8 cellular contexts compared by ENCODE assay signal in the genomic region with DNA sequence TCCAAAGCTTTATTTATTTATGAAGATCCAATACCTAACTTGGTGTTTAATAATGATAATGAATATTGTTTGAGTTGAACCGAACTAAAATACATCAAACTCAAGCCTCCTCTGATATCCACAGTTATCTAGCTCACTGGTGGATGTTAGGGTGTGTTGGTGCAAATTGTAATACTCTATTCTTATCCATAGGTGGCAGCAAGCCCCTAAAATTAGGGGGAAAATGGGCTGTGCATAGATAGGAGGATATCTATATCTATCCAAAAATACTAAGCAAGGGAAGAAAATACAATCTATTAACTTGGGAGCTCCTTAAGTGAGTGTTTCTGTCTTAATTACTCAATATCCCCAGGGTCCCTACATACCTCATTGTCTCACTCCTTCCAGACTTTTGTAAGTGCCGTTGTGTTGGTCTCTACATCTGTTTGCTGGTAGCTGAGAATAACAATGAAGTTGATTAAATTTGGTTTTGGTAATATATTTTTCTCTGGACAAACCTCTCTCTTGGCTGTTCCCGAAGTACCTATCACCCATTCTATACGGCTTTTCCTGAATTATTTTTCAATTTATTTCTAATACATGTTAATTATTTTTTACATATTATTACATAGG. TPM values are rescaled to one million over a fixed set of nuclear protein-coding genes. Genes with fewer than 3 reads are reported as not detected.
DNase-seq lines count a peak whose midpoint lies in the region; ATAC-seq and TF ChIP-seq lines count a peak whose summit lies in the region.

No MANE protein-coding gene starts in this region.

- H3K27me3 ChIP-seq in right cardiac atrium (ENCODE audit: control insufficient read depth, insufficient read depth) = no peaks in the 10 kb centered on the region
- H3K27me3 ChIP-seq in testis = no peaks in the 10 kb centered on the region

- H3K4me3 ChIP-seq in WI38 (ENCODE audit: low read depth, low read length) (no peak overlapping the region), right cardiac atrium (ENCODE audit: low read length) (no peak overlapping the region), testis (no peak overlapping the region), coronary artery (no peak overlapping the region)

- DNase-seq in Caki2 (ENCODE audit: low read depth) = peak; percentile 43
- peak; percentile 47 for DNase-seq in NCI-H2029 treated with DMSO at 0.1 percent for 48 hours (lab: John Stamatoyannopoulos, UW)
- no peak for DNase-seq in right cardiac atrium
- no peak for DNase-seq in testis
- DNase-seq in coronary artery (ENCODE audit: low spot score) = no peak

- H3K9me3 ChIP-seq in right cardiac atrium (ENCODE audit: control insufficient read depth, low read length) (no peaks in the 10 kb centered on the region), testis (no peaks in the 10 kb centered on the region)

- WGBS in right cardiac atrium = 41% methylated on average over 4 of the region's 4 CpGs
- WGBS in testis, 2 donors = 48 to 56% methylated on average over 4 of the region's 4 CpGs

- intact Hi-C loops in right cardiac atrium (cut with DNase I) = loop anchor here in 3 of 4 donors (5.0 kb wide), 1 partner anchor 34 kb away; no protein-coding TSS in a partner anchor
- intact Hi-C loops in testis (cut with DNase I; ENCODE audit: low total_unique reads) = no loop called here

- H3K4me1 ChIP-seq in right cardiac atrium (ENCODE audit: control insufficient read depth, insufficient read depth, low read length) (no peaks in the 10 kb centered on the region), testis (no peaks in the 10 kb centered on the region)

- TF ChIP-seq CTCF in WI38 (IDR thresholded peaks at IDR 0.05; ENCODE audit: low read depth, low read length) (peak; percentile 37; the same call in 1 of the 2 replicates), testis (IDR thresholded peaks at IDR 0.05) (peak in 2 of 3 experiments; percentile 38 to 70), coronary artery (IDR thresholded peaks at IDR 0.05) (no peak)

- ATAC-seq in GM19043 (IDR thresholded peaks at IDR 0.05; ENCODE audit: low read depth, unreplicated experiment) = peak; percentile 94
- peak; percentile 95 for ATAC-seq in HG03064 (IDR thresholded peaks at IDR 0.05; ENCODE audit: low read depth, unreplicated experiment)
- peak; percentile 61 to 76 for ATAC-seq in right cardiac atrium

- H3K27ac ChIP-seq in right cardiac atrium (ENCODE audit: low read length) = no peak overlapping the region
- H3K27ac ChIP-seq in testis = no peak overlapping the region
- no peak overlapping the region for H3K27ac ChIP-seq in coronary artery

- in situ Hi-C loops in Caki2 (cut with HindIII; ENCODE audit: low pct_unique_long_range_greater_than_20kb, low sequenced_read_pairs) = no loop called here

- no peak for TF ChIP-seq POLR2A in testis (IDR thresholded peaks at IDR 0.05)

- H3K36me3 ChIP-seq in testis (ENCODE audit: low read depth, missing control alignments) = no peaks in the 10 kb centered on the region

RNA-seq across cellular contexts. Expression of gene VWDE, which starts 55.0 kb away (rescaled TPM):
- total RNA-seq in Caki2 (2014; rRNA removed; shearing (Covaris generic); ENCODE audit: low replicate concordance) = 3.8 and 4.1 TPM in 2 replicates
- total RNA-seq in right cardiac atrium = 10 to 100 TPM in 3 of 4 donors, 1 to 10 TPM in 1; 9.3 to 18.4 (median 11.7) TPM
- 6.1 TPM for polyA plus RNA-seq in right cardiac atrium
- total RNA-seq in testis = 1 to 10 TPM; 3.3 to 6.6 TPM
- polyA plus RNA-seq in testis (ENCODE audit: insufficient read depth, low read depth, low replicate concordance) = 0.45 TPM

Comparison
In these comparisons a context has a peak if more than half of its experiments do, and no peak if none do; other contexts are left out.
1. DNase-seq: peak in Caki2 (single experiment) and NCI-H2029 treated with DMSO at 0.1 percent for 48 hours (single experiment); none in right cardiac atrium (0 of 3), testis (single experiment) and coronary artery (single experiment).
2. Peak in every context shown above with its lines, with median percentiles within 50 percentile points of each other: ATAC-seq.